9 cellular contexts compared by ENCODE assay signal in genomic region chr10:29688230-29688634, GRCh38. TPM values are rescaled to one million over a fixed set of nuclear protein-coding genes. Genes with fewer than 3 reads are reported as not detected.
DNase-seq lines count a peak whose midpoint lies in the region; ATAC-seq and TF ChIP-seq lines count a peak whose summit lies in the region.
"Had no signal": no experiment of that assay in that cellular context is flagged by ENCODE, and none has a peak within 500 bp of the region (broad histone marks: within the 10 kb centered on the region; RNA-seq: fewer than 3 reads in every experiment).

No MANE protein-coding gene starts in this region.

- H3K4me3 Mint-ChIP-seq in CD4-positive, alpha-beta T cell, result peak overlapping the region; percentile 8
- peak overlapping the region; percentile 53 for H3K4me3 Mint-ChIP-seq in nephron progenitor cell

- no peaks in the 10 kb centered on the region for H3K27me3 ChIP-seq in CD4-positive, alpha-beta T cell (ENCODE audit: control insufficient read depth, insufficient read depth, low read length)
- no peaks in the 10 kb centered on the region for H3K27me3 ChIP-seq in testis

- no peak for TF ChIP-seq CTCF in CD4-positive, alpha-beta T cell (IDR thresholded peaks at IDR 0.05)
- TF ChIP-seq CTCF in epithelial cell of esophagus (IDR thresholded peaks at IDR 0.05; ENCODE audit: insufficient read depth, low read depth, low read length, missing control alignments) (no peak), nephron progenitor cell (IDR thresholded peaks at IDR 0.05) (no peak), testis (IDR thresholded peaks at IDR 0.05) (no peak)

- H3K4me3 ChIP-seq in epithelial cell of esophagus (ENCODE audit: low read length) (no peak overlapping the region), testis (no peak overlapping the region)

- peaks cover 33% of the 10 kb centered on the region for H3K36me3 Mint-ChIP-seq in CD4-positive, alpha-beta T cell (ENCODE audit: low read depth)
- H3K36me3 Mint-ChIP-seq in nephron progenitor cell (ENCODE audit: low read depth), result peaks cover 33% of the 10 kb centered on the region

- POLR2A ChIA-PET in CD4-positive, alpha-beta T cell (lab: Charles Lee), result interaction anchor here (1.0 to 2.8 kb wide), 4 partner anchors 10 to 47 kb away, joined by 3 to 16 read pairs (median 7); no protein-coding TSS in a partner anchor

- no peak for TF ChIP-seq POLR2A in testis (IDR thresholded peaks at IDR 0.05)

- no peak overlapping the region for H3K27ac ChIP-seq in CD4-positive, alpha-beta T cell (ENCODE audit: low read depth, low read length)
- no peak overlapping the region for H3K27ac ChIP-seq in testis
- H3K27ac ChIP-seq: parathyroid adenoma had no signal

- no peaks in the 10 kb centered on the region for H3K27me3 Mint-ChIP-seq in CD4-positive, alpha-beta T cell
- peaks cover 9% of the 10 kb centered on the region for H3K27me3 Mint-ChIP-seq in nephron progenitor cell (ENCODE audit: low read depth, poor library complexity)

- peak overlapping the region; percentile 68 for H3K27ac Mint-ChIP-seq in CD4-positive, alpha-beta T cell
- peak overlapping the region; percentile 97 for H3K27ac Mint-ChIP-seq in nephron progenitor cell

- no peaks in the 10 kb centered on the region for H3K9me3 ChIP-seq in CD4-positive, alpha-beta T cell (ENCODE audit: control insufficient read depth, low read length)
- H3K9me3 ChIP-seq in testis, result no peaks in the 10 kb centered on the region

- no peak for DNase-seq in CD4-positive, alpha-beta T cell
- DNase-seq in NCI-H1930 (lab: John Stamatoyannopoulos, UW) (peak; percentile 3 to 28), epithelial cell of esophagus (ENCODE audit: low read depth) (peak; percentile 27), nephron progenitor cell (peak; percentile 84), mesenteric fat pad (ENCODE audit: low spot score) (no peak), testis (no peak)

- no peak for ATAC-seq in CD4-positive, alpha-beta T cell (ENCODE audit: poor library complexity)
- no peak for ATAC-seq in GM19455 (IDR thresholded peaks at IDR 0.05; ENCODE audit: unreplicated experiment)
- ATAC-seq in GM21717 (IDR thresholded peaks at IDR 0.05; ENCODE audit: unreplicated experiment), result no peak

- intact Hi-C loops in CD4-positive, alpha-beta T cell (cut with DNase I, micrococcal nuclease), result no loop called here
- intact Hi-C loops in testis (cut with DNase I; ENCODE audit: low total_unique reads), result no loop called here

- H3K4me1 ChIP-seq in testis, result peaks cover 3% of the 10 kb centered on the region

- peaks cover 85% of the 10 kb centered on the region for H3K4me1 Mint-ChIP-seq in CD4-positive, alpha-beta T cell (ENCODE audit: low read depth)
- peaks cover 79% of the 10 kb centered on the region for H3K4me1 Mint-ChIP-seq in nephron progenitor cell

- 43 to 55% methylated on average over 7 of the region's 7 CpGs for WGBS in testis, 2 donors

- no peaks in the 10 kb centered on the region for H3K36me3 ChIP-seq in testis (ENCODE audit: low read depth, missing control alignments)

- H3K9me3 Mint-ChIP-seq in CD4-positive, alpha-beta T cell, result peaks cover 3% of the 10 kb centered on the region
- H3K9me3 Mint-ChIP-seq in nephron progenitor cell, result peaks cover 4% of the 10 kb centered on the region

- CTCF ChIA-PET in CD4-positive, alpha-beta T cell (lab: Charles Lee), result interaction anchor here (0.8 to 2.1 kb wide), 3 partner anchors 17 to 47 kb away, joined by 3 to 10 read pairs (median 4); no protein-coding TSS in a partner anchor

RNA-seq across cellular contexts. Expression of gene SVIL, which starts 53.5 kb away (rescaled TPM):
- total RNA-seq in CD4-positive, alpha-beta T cell, result 10 to 100 TPM; 38.5 to 40.3 TPM
- total RNA-seq in mesenteric fat pad (100 TPM), testis (10 to 100 TPM; 63.1 to 67.6 TPM)
- polyA plus RNA-seq in testis (ENCODE audit: insufficient read depth, low read depth, low replicate concordance), result 44.7 TPM

Comparison
In these comparisons a context has a peak if more than half of its experiments do, and no peak if none do; other contexts are left out.
1. DNase-seq: peak in NCI-H1930 (2 of 2), epithelial cell of esophagus (single experiment) and nephron progenitor cell (single experiment); none in CD4-positive, alpha-beta T cell (0 of 10), mesenteric fat pad (single experiment) and testis (single experiment).